Comparison of ENCODE assay signal across 20 cellular contexts in the genomic region with DNA sequence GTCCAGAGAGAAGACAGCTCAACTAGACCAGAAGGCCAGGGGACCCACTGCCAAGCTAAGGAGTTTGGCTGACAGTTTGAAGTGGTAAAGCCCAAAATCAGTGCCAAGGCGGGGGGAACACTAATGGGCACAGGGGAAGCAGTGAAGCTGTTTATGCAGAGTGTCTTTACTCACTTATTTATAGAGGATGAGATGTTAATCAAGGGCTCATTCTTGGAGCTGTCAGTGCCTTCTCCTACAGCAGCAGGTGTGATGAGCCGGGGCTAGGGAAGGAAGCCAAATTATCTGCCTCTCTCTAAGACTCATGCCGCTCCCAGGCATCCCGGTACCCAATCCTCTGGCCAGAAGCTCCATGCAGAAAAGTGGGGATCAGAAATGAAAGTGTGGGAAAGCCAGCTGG.
DNase-seq lines count a peak whose midpoint lies in the region; ATAC-seq and TF ChIP-seq lines count a peak whose summit lies in the region.
"Had no signal": no experiment of that assay in that cellular context is flagged by ENCODE, and none has a peak within 500 bp of the region (broad histone marks: within the 10 kb centered on the region; RNA-seq: fewer than 3 reads in every experiment).

No MANE protein-coding gene starts in this region.

- H3K27ac ChIP-seq in left ventricle myocardium inferior (replicated peaks) (no peak overlapping the region), neural progenitor cell (no peak overlapping the region), right lobe of liver (no peak overlapping the region)
- H3K27ac ChIP-seq: C4-2B, GM23248 had no signal

- H3K36me3 ChIP-seq in left ventricle myocardium inferior (no peaks in the 10 kb centered on the region), neural progenitor cell (no peaks in the 10 kb centered on the region), right lobe of liver (no peaks in the 10 kb centered on the region)
- H3K36me3 ChIP-seq: HAP-1 had no signal

- no peaks in the 10 kb centered on the region for H3K9me3 Mint-ChIP-seq in activated T-helper 17 cell treated with anti-CD3 and anti-CD28 coated beads, Interleukin-2, amount 50 U/mL, for 72 hours
- no peaks in the 10 kb centered on the region for H3K9me3 Mint-ChIP-seq in neural progenitor cell
- H3K9me3 Mint-ChIP-seq: CD8-positive, alpha-beta T cell; IgD-negative memory B cell had no signal

- peak overlapping the region; percentile 6 for H3K27ac Mint-ChIP-seq in activated T-helper 17 cell treated with anti-CD3 and anti-CD28 coated beads, Interleukin-2, amount 50 U/mL, for 72 hours
- peak overlapping the region; percentile 5 for H3K27ac Mint-ChIP-seq in neural progenitor cell
- H3K27ac Mint-ChIP-seq: CD8-positive, alpha-beta T cell; IgD-negative memory B cell had no signal

- H3K4me2 ChIP-seq in neural progenitor cell, result no peak overlapping the region

- H3K4me1 ChIP-seq in left ventricle myocardium inferior, result peaks cover 5% of the 10 kb centered on the region
- H3K4me1 ChIP-seq in neural progenitor cell, result peaks cover 17% of the 10 kb centered on the region
- H3K4me1 ChIP-seq in right lobe of liver, result no peaks in the 10 kb centered on the region
- H3K4me1 ChIP-seq: HAP-1 had no signal

- 89% methylated on average over 3 of the region's 4 CpGs for WGBS in right lobe of liver (ENCODE audit: insufficient coverage, low coverage, low lambda C conversion rate, missing lambda C conversion rate)

- no peak overlapping the region for H2AFZ ChIP-seq in neural progenitor cell (replicated peaks)
- H2AFZ ChIP-seq: GM23248 had no signal

- H3K4me3 Mint-ChIP-seq in activated T-helper 17 cell treated with anti-CD3 and anti-CD28 coated beads, Interleukin-2, amount 50 U/mL, for 72 hours, result no peak overlapping the region
- H3K4me3 Mint-ChIP-seq in neural progenitor cell, result no peak overlapping the region
- H3K4me3 Mint-ChIP-seq: CD8-positive, alpha-beta T cell; IgD-negative memory B cell had no signal

- H4K20me1 ChIP-seq in neural progenitor cell (ENCODE audit: low read depth), result no peaks in the 10 kb centered on the region

- no peaks in the 10 kb centered on the region for H3K9me3 ChIP-seq in left ventricle myocardium inferior (replicated peaks)
- H3K9me3 ChIP-seq in neural progenitor cell (ENCODE audit: low read depth), result no peaks in the 10 kb centered on the region
- H3K9me3 ChIP-seq in right lobe of liver, result no peaks in the 10 kb centered on the region
- H3K9me3 ChIP-seq: HAP-1 had no signal

- peaks cover 5% of the 10 kb centered on the region for H3F3A ChIP-seq in neural progenitor cell (ENCODE audit: low read depth)

- DNase-seq in Right ventricle myocardium superior, result no peak
- DNase-seq in left ventricle myocardium inferior, result no peak
- DNase-seq in NCI-H446 (lab: John Stamatoyannopoulos, UW), result peak; percentile 44 to 73
- no peak for DNase-seq in neural progenitor cell (ENCODE audit: low spot score)
- no peak for DNase-seq in right lobe of liver
- no peak for DNase-seq in germinal center (ENCODE audit: low spot score)
- DNase-seq in stimulated activated CD4-positive, alpha-beta T cell treated with anti-CD3 and anti-CD28 coated beads, Interleukin-2, amount 100 ng/mL, for 24 hours, result no peak
- DNase-seq: ACHN; AML-193; Calu3; CD8-positive, alpha-beta T cell; DMS 273 treated with DMSO at 0.1 percent for 48 hours; DMS53; GDM1; GM23248 had no signal

- H3K27me3 ChIP-seq in left ventricle myocardium inferior (ENCODE audit: low read depth), result no peaks in the 10 kb centered on the region
- H3K27me3 ChIP-seq in neural progenitor cell, result no peaks in the 10 kb centered on the region
- H3K27me3 ChIP-seq in right lobe of liver, result no peaks in the 10 kb centered on the region

- TF ChIP-seq CTCF in left ventricle myocardium inferior (IDR thresholded peaks at IDR 0.05; ENCODE audit: borderline replicate concordance) (no peak), neural progenitor cell (IDR thresholded peaks at IDR 0.05) (no peak), right lobe of liver (IDR thresholded peaks at IDR 0.05) (no peak)

- no peaks in the 10 kb centered on the region for H3K79me2 ChIP-seq in neural progenitor cell (ENCODE audit: low read depth)

- no peak overlapping the region for H3K9ac ChIP-seq in neural progenitor cell
- H3K9ac ChIP-seq: GM23248 had no signal

- no peak for TF ChIP-seq POLR2A in right lobe of liver (IDR thresholded peaks at IDR 0.05)

- H3K27me3 Mint-ChIP-seq in activated T-helper 17 cell treated with anti-CD3 and anti-CD28 coated beads, Interleukin-2, amount 50 U/mL, for 72 hours, result peaks cover 7% of the 10 kb centered on the region
- H3K27me3 Mint-ChIP-seq in neural progenitor cell (ENCODE audit: insufficient read depth, low read depth), result peaks cover 5% of the 10 kb centered on the region

- no peaks in the 10 kb centered on the region for H3K4me1 Mint-ChIP-seq in activated T-helper 17 cell treated with anti-CD3 and anti-CD28 coated beads, Interleukin-2, amount 50 U/mL, for 72 hours
- peaks cover 34% of the 10 kb centered on the region for H3K4me1 Mint-ChIP-seq in neural progenitor cell

- H3K4me3 ChIP-seq in left ventricle myocardium inferior, result no peak overlapping the region
- no peak overlapping the region for H3K4me3 ChIP-seq in neural progenitor cell
- H3K4me3 ChIP-seq in right lobe of liver, result no peak overlapping the region
- H3K4me3 ChIP-seq: GM23248, HAP-1 had no signal

- ATAC-seq in Right ventricle myocardium superior (ENCODE audit: poor library complexity) (peak; percentile 34), right lobe of liver (no peak)
- ATAC-seq in activated T-helper 17 cell treated with anti-CD3 and anti-CD28 coated beads, Interleukin-2, amount 50 U/mL, for 72 hours (replicated peaks), result no peak
- ATAC-seq: CD8-positive, alpha-beta T cell; HepG2 had no signal

- H3K36me3 Mint-ChIP-seq in activated T-helper 17 cell treated with anti-CD3 and anti-CD28 coated beads, Interleukin-2, amount 50 U/mL, for 72 hours (ENCODE audit: low read depth), result no peaks in the 10 kb centered on the region
- peaks cover 2% of the 10 kb centered on the region for H3K36me3 Mint-ChIP-seq in neural progenitor cell
- H3K36me3 Mint-ChIP-seq: CD8-positive, alpha-beta T cell; IgD-negative memory B cell had no signal

- intact Hi-C loops in Right ventricle myocardium superior (cut with DNase I) (no loop called here), left ventricle myocardium inferior (cut with micrococcal nuclease) (no loop called here), right lobe of liver (cut with DNase I) (no loop called here)

Comparison
In these comparisons a context has a peak if more than half of its experiments do, and no peak if none do; other contexts are left out.
1. DNase-seq: peak in NCI-H446 (2 of 2); none in Right ventricle myocardium superior (single experiment), left ventricle myocardium inferior (single experiment), neural progenitor cell (single experiment), right lobe of liver (0 of 3), germinal center (single experiment) and stimulated activated CD4-positive, alpha-beta T cell treated with anti-CD3 and anti-CD28 coated beads, Interleukin-2, amount 100 ng/mL, for 24 hours (0 of 2).